In genomic region chr15:78709263-78709882, GRCh38 we compare ENCODE assay signal across 9 cellular contexts.
A peak's percentile ranks its signal among the peaks of the same experiment; 100 is the strongest.
DNase-seq lines count a peak whose midpoint lies in the region; ATAC-seq and TF ChIP-seq lines count a peak whose summit lies in the region.
"Had no signal": no experiment of that assay in that cellular context is flagged by ENCODE, and none has a peak within 500 bp of the region (broad histone marks: within the 10 kb centered on the region; RNA-seq: fewer than 3 reads in every experiment).

No MANE protein-coding gene starts in this region.

- DNase-seq in CMK (ENCODE audit: low read depth) = peak; percentile 36
- peak; percentile 84 to 95 for DNase-seq in HAP-1 (ENCODE audit: low spot score in 2 of 2)
- peak; percentile 70 for DNase-seq in NCI-H2171 treated with DMSO at 0.1 percent for 48 hours (lab: John Stamatoyannopoulos, UW)
- peak; percentile 84 for DNase-seq in activated CD4-positive, alpha-beta T cell treated with anti-CD3 and anti-CD28 coated beads for 36 hours
- DNase-seq in cerebellum (ENCODE audit: low spot score) = peak; percentile 49
- peak; percentile 64 to 68 for DNase-seq in stimulated activated CD4-positive, alpha-beta T cell treated with anti-CD3 and anti-CD28 coated beads, Interleukin-4, amount 100 ng/mL, for 48 hours (ENCODE audit: low read depth in 2 of 2)

- H3K9me3 ChIP-seq in HAP-1 (no peaks in the 10 kb centered on the region), liver (ENCODE audit: control insufficient read depth in 4 of 4, low read length in 3 of 4) (no peaks in the 10 kb centered on the region)

- H3K9ac ChIP-seq in liver (ENCODE audit: low read depth in 1 of 2, low read length in 2 of 2) = no peak overlapping the region

- in situ Hi-C loops in HAP-1 (cut with MboI; ENCODE audit: low sequenced_read_pairs) = loop anchor here (5.0 to 10.0 kb wide), 2 partner anchors 92 to 405 kb away; no protein-coding TSS in a partner anchor

- H3K27ac Mint-ChIP-seq in activated CD4-positive, alpha-beta T cell treated with anti-CD3 and anti-CD28 coated beads for 36 hours = no peak overlapping the region
- H3K27ac Mint-ChIP-seq: T-helper 1 cell treated with Interleukin-12 subunit alpha and Interleukin-12 subunit beta and Interleukin-4 antibody, amounts not matched to agents 30 μg/mL and 1 μg/mL, for 36 hours had no signal

- H3K4me3 Mint-ChIP-seq in activated CD4-positive, alpha-beta T cell treated with anti-CD3 and anti-CD28 coated beads for 36 hours = no peak overlapping the region
- H3K4me3 Mint-ChIP-seq: T-helper 1 cell treated with Interleukin-12 subunit alpha and Interleukin-12 subunit beta and Interleukin-4 antibody, amounts not matched to agents 30 μg/mL and 1 μg/mL, for 36 hours had no signal

- POLR2A ChIA-PET in activated CD4-positive, alpha-beta T cell treated with anti-CD3 and anti-CD28 coated beads for 36 hours (lab: Charles Lee) = no interaction called here

- no peaks in the 10 kb centered on the region for H3K36me3 Mint-ChIP-seq in activated CD4-positive, alpha-beta T cell treated with anti-CD3 and anti-CD28 coated beads for 36 hours (ENCODE audit: low read depth)

- H3K4me1 ChIP-seq in HAP-1 (0 out of 2 replicates have a peak, but pooled peaks cover 3% of the 10 kb centered on the region), liver (ENCODE audit: control insufficient read depth in 4 of 4, insufficient read depth in 4 of 4, low read length in 3 of 4) (peaks cover 0 to 9% (median 4%) of the 10 kb centered on the region in 4 donors)

- H3K27ac ChIP-seq in liver (ENCODE audit: low read depth in 1 of 2, low read length in 2 of 2) = no peak overlapping the region

- CTCF ChIA-PET in activated CD4-positive, alpha-beta T cell treated with anti-CD3 and anti-CD28 coated beads for 36 hours (lab: Charles Lee) = interaction anchor here (0.6 to 3.8 kb wide), 20 partner anchors 9 to 468 kb away, joined by 3 to 33 read pairs (median 4); no protein-coding TSS in a partner anchor

- peak; percentile 87 for TF ChIP-seq CTCF in liver (IDR thresholded peaks at IDR 0.05; ENCODE audit: low read depth, low read length, missing input control)

- ATAC-seq in activated CD4-positive, alpha-beta T cell treated with anti-CD3 and anti-CD28 coated beads for 36 hours = peak; percentile 98
- no peak for ATAC-seq in GM19397 (IDR thresholded peaks at IDR 0.05; ENCODE audit: unreplicated experiment)

- H3K27me3 ChIP-seq in HAP-1 (ENCODE audit: low read depth) (peaks cover 33% of the 10 kb centered on the region), liver (ENCODE audit: control insufficient read depth in 4 of 4, insufficient read depth in 4 of 4, low read length in 3 of 4) (no peaks in the 10 kb centered on the region)

- peak; percentile 95 to 97 for TF ChIP-seq RAD21 in liver (IDR thresholded peaks at IDR 0.05)

- H3K27me3 Mint-ChIP-seq in activated CD4-positive, alpha-beta T cell treated with anti-CD3 and anti-CD28 coated beads for 36 hours = peaks cover 27% of the 10 kb centered on the region

- intact Hi-C loops in activated CD4-positive, alpha-beta T cell treated with anti-CD3 and anti-CD28 coated beads for 36 hours (cut with DNase I, micrococcal nuclease) = loop anchor here (1.0 to 5.0 kb wide), 4 partner anchors 71 to 597 kb away; no protein-coding TSS in a partner anchor

- H3K36me3 ChIP-seq in HAP-1 (replicated peaks) (no peaks in the 10 kb centered on the region), liver (ENCODE audit: control insufficient read depth in 4 of 4, insufficient read depth in 3 of 4, low read depth in 1 of 4, low read length in 3 of 4) (no peaks in the 10 kb centered on the region)

- peaks cover 1% of the 10 kb centered on the region for H3K9me3 Mint-ChIP-seq in activated CD4-positive, alpha-beta T cell treated with anti-CD3 and anti-CD28 coated beads for 36 hours (ENCODE audit: low read depth)
- H3K9me3 Mint-ChIP-seq: T-helper 1 cell treated with Interleukin-12 subunit alpha and Interleukin-12 subunit beta and Interleukin-4 antibody, amounts not matched to agents 30 μg/mL and 1 μg/mL, for 36 hours had no signal

- H3K4me1 Mint-ChIP-seq in activated CD4-positive, alpha-beta T cell treated with anti-CD3 and anti-CD28 coated beads for 36 hours = no peaks in the 10 kb centered on the region

- WGBS in liver = 6% methylated on average over 21 of the region's 21 CpGs

- H3K4me3 ChIP-seq in HAP-1 (no peak overlapping the region), liver (ENCODE audit: low read depth in 1 of 3, low read length in 3 of 3) (peak overlapping the region in 1 of 3 donors; percentile 18)

TF ChIP-seq in liver, 16 proteins besides CTCF, POLR2A, EP300 and RAD21:
- TF ChIP-seq HNF4G (IDR thresholded peaks at IDR 0.05) = no peak
- no peak for TF ChIP-seq JUND (IDR thresholded peaks at IDR 0.05)
- no peak for TF ChIP-seq TAF1 (conservative IDR thresholded peaks at IDR 0.05)
- no peak for TF ChIP-seq ZBTB33 (IDR thresholded peaks at IDR 0.05)
- no peak for TF ChIP-seq SP1 (IDR thresholded peaks at IDR 0.05)
- no peak for TF ChIP-seq REST (IDR thresholded peaks at IDR 0.05)
- no peak for TF ChIP-seq YY1 (IDR thresholded peaks at IDR 0.05)
- TF ChIP-seq FOXA1 (IDR thresholded peaks at IDR 0.05) = no peak
- no peak for TF ChIP-seq FOXA2 (IDR thresholded peaks at IDR 0.05)
- TF ChIP-seq MAX (IDR thresholded peaks at IDR 0.05) = no peak
- no peak for TF ChIP-seq GABPA (IDR thresholded peaks at IDR 0.05 in 1 of 2, conservative IDR thresholded peaks at IDR 0.05 in 1 of 2)
- TF ChIP-seq EGR1 (IDR thresholded peaks at IDR 0.05; ENCODE audit: low read depth in 2 of 2) = no peak
- TF ChIP-seq ATF3 (IDR thresholded peaks at IDR 0.05) = no peak
- TF ChIP-seq NR2F2 (IDR thresholded peaks at IDR 0.05) = no peak

Comparison
In these comparisons a context has a peak if more than half of its experiments do, and no peak if none do; other contexts are left out.
1. DNase-seq: peak in every context shown above with its lines; median percentile 90 in HAP-1; 84 in activated CD4-positive, alpha-beta T cell treated with anti-CD3 and anti-CD28 coated beads for 36 hours; 70 in NCI-H2171 treated with DMSO at 0.1 percent for 48 hours; 66 in stimulated activated CD4-positive, alpha-beta T cell treated with anti-CD3 and anti-CD28 coated beads, Interleukin-4, amount 100 ng/mL, for 48 hours; 49 in cerebellum; 36 in CMK.